ENCODE assay signal across 23 cellular contexts in genomic region chr3:47035645-47036044, GRCh38. TPM values are rescaled to one million over a fixed set of nuclear protein-coding genes. Genes with fewer than 3 reads are reported as not detected.
DNase-seq lines count a peak whose midpoint lies in the region; ATAC-seq lines count a peak whose summit lies in the region.
"Had no signal": no experiment of that assay in that cellular context is flagged by ENCODE, and none has a peak within 500 bp of the region (broad histone marks: within the 10 kb centered on the region; RNA-seq: fewer than 3 reads in every experiment).

No MANE protein-coding gene starts in this region.

- intact Hi-C loops in activated CD4-positive, alpha-beta T cell treated with anti-CD3 and anti-CD28 coated beads for 36 hours (cut with DNase I, micrococcal nuclease), result no loop called here

- peaks cover 38% of the 10 kb centered on the region for H3K4me1 Mint-ChIP-seq in activated CD4-positive, alpha-beta T cell treated with anti-CD3 and anti-CD28 coated beads, Interleukin-2, amount 10 ng/mL, durations not matched to agents 7 days and 5 days
- peaks cover 41% of the 10 kb centered on the region for H3K4me1 Mint-ChIP-seq in activated CD4-positive, alpha-beta T cell treated with anti-CD3 and anti-CD28 coated beads for 36 hours
- H3K4me1 Mint-ChIP-seq in activated naive CD8-positive, alpha-beta T cell treated with anti-CD3 and anti-CD28 coated beads for 36 hours, result peaks cover 43% of the 10 kb centered on the region

- POLR2A ChIA-PET in activated CD4-positive, alpha-beta T cell treated with anti-CD3 and anti-CD28 coated beads, Interleukin-2, amount 10 ng/mL, durations not matched to agents 7 days and 5 days (lab: Charles Lee), result no interaction called here
- POLR2A ChIA-PET in activated CD4-positive, alpha-beta T cell treated with anti-CD3 and anti-CD28 coated beads for 36 hours (lab: Charles Lee), result interaction anchor here (0.6 kb wide), 1 partner anchor 54 kb away, joined by 3 read pairs; no protein-coding TSS in a partner anchor

- H3K27ac Mint-ChIP-seq in activated CD4-positive, alpha-beta T cell treated with anti-CD3 and anti-CD28 coated beads, Interleukin-2, amount 10 ng/mL, durations not matched to agents 7 days and 5 days, result peak overlapping the region; percentile 6
- no peak overlapping the region for H3K27ac Mint-ChIP-seq in activated CD4-positive, alpha-beta T cell treated with anti-CD3 and anti-CD28 coated beads for 36 hours
- H3K27ac Mint-ChIP-seq in activated naive CD8-positive, alpha-beta T cell treated with anti-CD3 and anti-CD28 coated beads for 36 hours, result peak overlapping the region; percentile 15
- H3K27ac Mint-ChIP-seq: T-helper 2 cell treated with Interferon-gamma antibody and Interleukin-4, amounts not matched to agents 5 μg/mL and 100 μg/mL, for 36 hours had no signal

- no peak overlapping the region for H3K4me3 Mint-ChIP-seq in activated CD4-positive, alpha-beta T cell treated with anti-CD3 and anti-CD28 coated beads, Interleukin-2, amount 10 ng/mL, durations not matched to agents 7 days and 5 days
- H3K4me3 Mint-ChIP-seq in activated CD4-positive, alpha-beta T cell treated with anti-CD3 and anti-CD28 coated beads for 36 hours, result no peak overlapping the region
- H3K4me3 Mint-ChIP-seq in activated naive CD8-positive, alpha-beta T cell treated with anti-CD3 and anti-CD28 coated beads for 36 hours, result no peak overlapping the region
- H3K4me3 Mint-ChIP-seq: T-helper 2 cell treated with Interferon-gamma antibody and Interleukin-4, amounts not matched to agents 5 μg/mL and 100 μg/mL, for 36 hours had no signal

- H3K27ac ChIP-seq in substantia nigra (ENCODE audit: low read depth, low read length, poor library complexity, severe bottlenecking), result peak overlapping the region; percentile 9
- H3K27ac ChIP-seq: heart right ventricle, tibial nerve had no signal

- H3K9me3 Mint-ChIP-seq in activated CD4-positive, alpha-beta T cell treated with anti-CD3 and anti-CD28 coated beads, Interleukin-2, amount 10 ng/mL, durations not matched to agents 7 days and 5 days, result peaks cover 2% of the 10 kb centered on the region
- H3K9me3 Mint-ChIP-seq in activated CD4-positive, alpha-beta T cell treated with anti-CD3 and anti-CD28 coated beads for 36 hours (ENCODE audit: low read depth), result peaks cover 2% of the 10 kb centered on the region
- peaks cover 4% of the 10 kb centered on the region for H3K9me3 Mint-ChIP-seq in activated naive CD8-positive, alpha-beta T cell treated with anti-CD3 and anti-CD28 coated beads for 36 hours
- H3K9me3 Mint-ChIP-seq: CD8-positive, alpha-beta memory T cell had no signal

- H3K27me3 Mint-ChIP-seq in activated CD4-positive, alpha-beta T cell treated with anti-CD3 and anti-CD28 coated beads, Interleukin-2, amount 10 ng/mL, durations not matched to agents 7 days and 5 days, result no peaks in the 10 kb centered on the region
- no peaks in the 10 kb centered on the region for H3K27me3 Mint-ChIP-seq in activated CD4-positive, alpha-beta T cell treated with anti-CD3 and anti-CD28 coated beads for 36 hours
- no peaks in the 10 kb centered on the region for H3K27me3 Mint-ChIP-seq in activated naive CD8-positive, alpha-beta T cell treated with anti-CD3 and anti-CD28 coated beads for 36 hours
- H3K27me3 Mint-ChIP-seq: CD8-positive, alpha-beta memory T cell had no signal

- CTCF ChIA-PET in activated CD4-positive, alpha-beta T cell treated with anti-CD3 and anti-CD28 coated beads, Interleukin-2, amount 10 ng/mL, durations not matched to agents 7 days and 5 days (lab: Charles Lee), result interaction anchor here (1.4 to 1.5 kb wide), 2 partner anchors 15 to 48 kb away, joined by 3 read pairs; no protein-coding TSS in a partner anchor
- CTCF ChIA-PET in activated CD4-positive, alpha-beta T cell treated with anti-CD3 and anti-CD28 coated beads for 36 hours (lab: Charles Lee), result interaction anchor here (1.1 to 1.3 kb wide), 2 partner anchors 16 to 24 kb away, joined by 4 to 6 read pairs; no protein-coding TSS in a partner anchor

- ATAC-seq in activated CD4-positive, alpha-beta T cell treated with anti-CD3 and anti-CD28 coated beads for 36 hours, result no peak
- no peak for ATAC-seq in HG02885 (IDR thresholded peaks at IDR 0.05; ENCODE audit: poor library complexity, unreplicated experiment)
- ATAC-seq: heart right ventricle, sciatic nerve had no signal

- H3K36me3 Mint-ChIP-seq in activated CD4-positive, alpha-beta T cell treated with anti-CD3 and anti-CD28 coated beads, Interleukin-2, amount 10 ng/mL, durations not matched to agents 7 days and 5 days (ENCODE audit: low read depth), result peaks cover 57% of the 10 kb centered on the region
- peaks cover 48% of the 10 kb centered on the region for H3K36me3 Mint-ChIP-seq in activated CD4-positive, alpha-beta T cell treated with anti-CD3 and anti-CD28 coated beads for 36 hours (ENCODE audit: low read depth)
- H3K36me3 Mint-ChIP-seq in activated naive CD8-positive, alpha-beta T cell treated with anti-CD3 and anti-CD28 coated beads for 36 hours, result peaks cover 57% of the 10 kb centered on the region

- DNase-seq in activated CD4-positive, alpha-beta T cell treated with anti-CD3 and anti-CD28 coated beads, Interleukin-2, amount 10 ng/mL, durations not matched to agents 7 days and 5 days, result no peak
- no peak for DNase-seq in activated CD4-positive, alpha-beta T cell treated with anti-CD3 and anti-CD28 coated beads for 36 hours
- DNase-seq in activated naive CD8-positive, alpha-beta T cell treated with anti-CD3 and anti-CD28 coated beads for 36 hours, result no peak
- DNase-seq in fibroblast of the conjunctiva (ENCODE audit: low read depth) (peak; percentile 49), substantia nigra (lab: John Stamatoyannopoulos, UW) (no peak), T-helper 9 cell (no peak)
- DNase-seq in activated CD4-positive, CD25-positive, alpha-beta regulatory T cell treated with anti-CD3 and anti-CD28 coated beads, Interleukin-2, amount 50 U/mL, for 72 hours, result no peak
- DNase-seq: 8988T; activated T-cell treated with anti-CD3 and anti-CD28 coated beads for 4 hours; CD8-positive, alpha-beta memory T cell; EL; heart right ventricle; KBM-7; NCI-H1105; NCI-H2171 treated with DMSO at 0.1 percent for 48 hours; NK-92 treated with Interleukin-12 subunit alpha and Interleukin-12 subunit beta, amount 100 ng/mL, for 24 hours; occipital lobe; SHP77 treated with DMSO at 0.1 percent for 48 hours; stimulated activated CD8-positive, alpha-beta memory T cell treated with anti-CD3 and anti-CD28 coated beads, Interleukin-4, amount 100 ng/mL, for 48 hours had no signal

RNA-seq across cellular contexts. Expression of gene NBEAL2, which starts 56.2 kb away (rescaled TPM):
- 100 to 1,000 TPM; 194 to 212 TPM for total RNA-seq in activated CD4-positive, alpha-beta T cell treated with anti-CD3 and anti-CD28 coated beads, Interleukin-2, amount 10 ng/mL, durations not matched to agents 7 days and 5 days
- total RNA-seq in activated CD4-positive, alpha-beta T cell treated with anti-CD3 and anti-CD28 coated beads for 36 hours, result 10 to 100 TPM; 83.4 to 84.9 TPM
- 10 to 100 TPM; 63.1 to 67.4 TPM for total RNA-seq in activated naive CD8-positive, alpha-beta T cell treated with anti-CD3 and anti-CD28 coated beads for 36 hours

RNA-seq across cellular contexts. Expression of gene CCDC12, which starts 59.1 kb away (rescaled TPM):
- total RNA-seq in activated CD4-positive, alpha-beta T cell treated with anti-CD3 and anti-CD28 coated beads, Interleukin-2, amount 10 ng/mL, durations not matched to agents 7 days and 5 days, result 10 to 100 TPM; 48.7 to 56.1 TPM
- 10 to 100 TPM; 45.4 to 47.8 TPM for total RNA-seq in activated CD4-positive, alpha-beta T cell treated with anti-CD3 and anti-CD28 coated beads for 36 hours
- 10 to 100 TPM; 48.8 to 55.4 TPM for total RNA-seq in activated naive CD8-positive, alpha-beta T cell treated with anti-CD3 and anti-CD28 coated beads for 36 hours
